ENCODE assay signal across 8 cellular contexts in the genomic region with DNA sequence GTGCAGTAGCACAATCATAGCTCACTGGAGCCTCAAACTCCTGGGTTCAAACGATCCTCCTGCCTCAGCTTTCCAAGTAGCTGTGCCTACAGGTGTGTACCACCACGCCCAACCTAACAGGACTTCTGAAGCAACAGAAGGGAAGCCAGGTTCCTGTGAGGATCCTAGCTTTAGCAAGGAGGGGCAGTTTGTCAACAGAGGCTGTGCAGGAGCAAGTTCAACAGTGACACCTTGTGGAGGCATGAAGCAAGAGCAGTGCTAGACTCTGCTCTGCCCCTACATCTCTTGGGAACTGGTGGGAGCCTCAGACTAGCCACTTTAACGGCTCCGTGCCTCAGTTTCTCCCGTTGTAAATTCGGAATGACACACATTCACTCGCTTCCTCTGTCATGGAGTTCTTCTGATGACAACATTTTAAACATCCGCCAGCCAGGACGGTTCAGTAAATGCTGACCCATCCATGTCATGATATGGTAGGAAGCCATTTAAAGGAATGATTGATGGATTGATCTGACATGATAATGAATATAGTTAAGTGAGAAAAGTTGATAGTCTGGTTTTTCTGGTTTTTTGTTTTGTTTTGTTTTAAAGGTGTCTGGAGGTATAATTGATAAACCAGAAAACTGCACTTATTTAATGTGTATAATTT.
DNase-seq lines count a peak whose midpoint lies in the region; ATAC-seq lines count a peak whose summit lies in the region.

No MANE protein-coding gene starts in this region.

- peak; percentile 5 to 58 (median 14) for DNase-seq in NCI-H1417 (lab: John Stamatoyannopoulos, UW)
- DNase-seq in NCI-H1417 treated with DMSO at 0.1 percent for 48 hours (lab: John Stamatoyannopoulos, UW): no peak
- peak; percentile 64 for DNase-seq in HuH-7.5 (ENCODE audit: low spot score)
- peak; percentile 14 for DNase-seq in T-helper 9 cell
- DNase-seq in iPS-NIHi11 (ENCODE audit: low spot score): peak; percentile 75
- no peak for DNase-seq in retina

- ATAC-seq in GM21381 (IDR thresholded peaks at IDR 0.05; ENCODE audit: unreplicated experiment) (no peak), GM21737 (IDR thresholded peaks at IDR 0.05; ENCODE audit: unreplicated experiment) (no peak)

Comparison
In these comparisons a context has a peak if more than half of its experiments do, and no peak if none do; other contexts are left out.
1. DNase-seq: peak in NCI-H1417 (3 of 3), HuH-7.5 (single experiment), T-helper 9 cell (single experiment) and iPS-NIHi11 (single experiment); none in NCI-H1417 treated with DMSO at 0.1 percent for 48 hours (single experiment) and retina (single experiment).